In the genomic region with DNA sequence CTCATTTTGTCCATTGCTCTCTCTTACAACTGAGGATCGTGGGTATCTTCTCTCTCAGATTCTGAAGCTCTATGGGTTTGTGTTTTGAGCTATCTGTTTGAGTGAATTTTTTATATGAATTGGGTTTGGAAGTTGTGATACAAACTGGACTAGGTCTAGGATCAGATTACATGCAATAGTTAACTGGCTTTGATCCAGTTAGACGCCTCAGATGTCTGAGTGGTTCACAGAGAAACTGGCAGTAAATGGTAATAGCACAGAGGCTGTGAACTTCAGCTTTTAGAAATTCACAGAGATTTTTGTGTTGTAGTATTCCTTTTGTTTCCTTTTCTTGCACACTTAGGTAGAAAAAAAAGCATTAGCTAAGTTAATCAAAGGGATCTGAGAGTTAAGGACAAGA, we compare ENCODE assay signal across 2 cellular contexts.
TF ChIP-seq lines count a peak whose summit lies in the region.

No MANE protein-coding gene starts in this region.

TF ChIP-seq in SK-N-SH treated with all-trans-retinoic acid at 6 μM for 48 hours, 23 proteins besides CTCF, POLR2A, EP300 and RAD21 (continued from another document):
- TF ChIP-seq, protein P1, sequence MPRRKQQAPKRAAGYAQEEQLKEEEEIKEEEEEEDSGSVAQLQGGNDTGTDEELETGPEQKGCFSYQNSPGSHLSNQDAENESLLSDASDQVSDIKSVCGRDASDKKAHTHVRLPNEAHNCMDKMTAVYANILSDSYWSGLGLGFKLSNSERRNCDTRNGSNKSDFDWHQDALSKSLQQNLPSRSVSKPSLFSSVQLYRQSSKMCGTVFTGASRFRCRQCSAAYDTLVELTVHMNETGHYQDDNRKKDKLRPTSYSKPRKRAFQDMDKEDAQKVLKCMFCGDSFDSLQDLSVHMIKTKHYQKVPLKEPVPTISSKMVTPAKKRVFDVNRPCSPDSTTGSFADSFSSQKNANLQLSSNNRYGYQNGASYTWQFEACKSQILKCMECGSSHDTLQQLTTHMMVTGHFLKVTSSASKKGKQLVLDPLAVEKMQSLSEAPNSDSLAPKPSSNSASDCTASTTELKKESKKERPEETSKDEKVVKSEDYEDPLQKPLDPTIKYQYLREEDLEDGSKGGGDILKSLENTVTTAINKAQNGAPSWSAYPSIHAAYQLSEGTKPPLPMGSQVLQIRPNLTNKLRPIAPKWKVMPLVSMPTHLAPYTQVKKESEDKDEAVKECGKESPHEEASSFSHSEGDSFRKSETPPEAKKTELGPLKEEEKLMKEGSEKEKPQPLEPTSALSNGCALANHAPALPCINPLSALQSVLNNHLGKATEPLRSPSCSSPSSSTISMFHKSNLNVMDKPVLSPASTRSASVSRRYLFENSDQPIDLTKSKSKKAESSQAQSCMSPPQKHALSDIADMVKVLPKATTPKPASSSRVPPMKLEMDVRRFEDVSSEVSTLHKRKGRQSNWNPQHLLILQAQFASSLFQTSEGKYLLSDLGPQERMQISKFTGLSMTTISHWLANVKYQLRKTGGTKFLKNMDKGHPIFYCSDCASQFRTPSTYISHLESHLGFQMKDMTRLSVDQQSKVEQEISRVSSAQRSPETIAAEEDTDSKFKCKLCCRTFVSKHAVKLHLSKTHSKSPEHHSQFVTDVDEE (CRISPR knock-in tag; IDR thresholded peaks at IDR 0.05) = no peak
- TF ChIP-seq, protein P2, sequence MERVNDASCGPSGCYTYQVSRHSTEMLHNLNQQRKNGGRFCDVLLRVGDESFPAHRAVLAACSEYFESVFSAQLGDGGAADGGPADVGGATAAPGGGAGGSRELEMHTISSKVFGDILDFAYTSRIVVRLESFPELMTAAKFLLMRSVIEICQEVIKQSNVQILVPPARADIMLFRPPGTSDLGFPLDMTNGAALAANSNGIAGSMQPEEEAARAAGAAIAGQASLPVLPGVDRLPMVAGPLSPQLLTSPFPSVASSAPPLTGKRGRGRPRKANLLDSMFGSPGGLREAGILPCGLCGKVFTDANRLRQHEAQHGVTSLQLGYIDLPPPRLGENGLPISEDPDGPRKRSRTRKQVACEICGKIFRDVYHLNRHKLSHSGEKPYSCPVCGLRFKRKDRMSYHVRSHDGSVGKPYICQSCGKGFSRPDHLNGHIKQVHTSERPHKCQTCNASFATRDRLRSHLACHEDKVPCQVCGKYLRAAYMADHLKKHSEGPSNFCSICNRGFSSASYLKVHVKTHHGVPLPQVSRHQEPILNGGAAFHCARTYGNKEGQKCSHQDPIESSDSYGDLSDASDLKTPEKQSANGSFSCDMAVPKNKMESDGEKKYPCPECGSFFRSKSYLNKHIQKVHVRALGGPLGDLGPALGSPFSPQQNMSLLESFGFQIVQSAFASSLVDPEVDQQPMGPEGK (CRISPR knock-in tag; IDR thresholded peaks at IDR 0.05; ENCODE audit: borderline replicate concordance) = no peak
- TF ChIP-seq RARB (CRISPR knock-in tag; IDR thresholded peaks at IDR 0.05) = no peak
- no peak for TF ChIP-seq GLIS3 (CRISPR knock-in tag; IDR thresholded peaks at IDR 0.05)
TF ChIP-seq in SK-N-SH treated with all-trans-retinoic acid at 6 μM for 48 hours: peak in this region for 0.

TF ChIP-seq in SK-N-SH, 30 proteins besides CTCF, POLR2A, EP300 and RAD21 (continued from another document):
- TF ChIP-seq TCF12 (IDR thresholded peaks at IDR 0.05) (no peak), SMC3 (IDR thresholded peaks at IDR 0.05; ENCODE audit: low read depth, low read length) (no peak)
TF ChIP-seq in SK-N-SH: peak in this region for 0.
